ENCODE assay signal across 1 cellular context in the genomic region with DNA sequence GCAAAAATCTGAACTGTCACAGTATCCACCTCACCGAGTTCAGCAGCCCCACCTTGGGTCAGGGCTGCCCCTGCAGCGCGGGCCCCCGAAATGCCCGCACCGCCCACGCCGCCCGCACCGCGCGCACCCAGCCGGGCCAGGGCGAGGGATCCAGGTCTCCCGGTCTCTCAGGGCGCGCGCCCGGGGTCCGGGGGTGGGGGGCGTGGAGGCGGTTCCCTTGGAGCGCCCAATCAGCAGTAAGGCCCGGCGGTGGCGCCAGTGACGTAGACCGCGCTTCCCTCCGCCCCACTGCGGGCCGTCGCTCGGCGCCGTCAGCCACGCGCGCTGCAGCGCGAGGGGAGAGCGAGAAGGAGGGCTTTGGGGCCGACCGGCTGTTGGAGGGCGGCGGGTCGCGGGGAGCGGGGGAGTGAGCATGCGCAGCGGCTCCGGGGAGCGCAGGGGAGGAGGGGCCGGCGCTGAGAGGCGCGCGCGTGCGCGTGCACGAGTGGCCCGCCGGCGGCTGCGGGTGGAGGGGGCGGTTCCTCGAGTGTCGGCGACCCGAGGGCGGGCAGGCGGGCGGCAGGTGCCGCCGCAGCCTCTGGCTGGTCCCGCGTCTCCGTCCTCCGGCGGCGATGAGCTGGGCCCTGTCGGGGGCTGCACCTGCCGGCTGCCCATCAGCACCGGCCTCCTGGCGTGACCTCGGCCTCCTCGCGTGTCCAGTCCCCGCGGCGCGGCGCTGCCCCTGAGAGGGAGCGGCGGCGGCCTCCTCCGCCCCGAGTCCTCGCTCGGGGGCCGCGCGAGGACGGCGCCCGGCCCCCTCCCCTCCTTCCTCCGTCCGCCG.
TF ChIP-seq lines count a peak whose summit lies in the region.

A gene with protein sequence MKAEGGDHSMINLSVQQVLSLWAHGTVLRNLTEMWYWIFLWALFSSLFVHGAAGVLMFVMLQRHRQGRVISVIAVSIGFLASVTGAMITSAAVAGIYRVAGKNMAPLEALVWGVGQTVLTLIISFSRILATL (plus strand): TSS at position 521 of the 820 bp plus-strand sequence. CDS start 529 bp downstream, outside the sequence.

TF ChIP-seq in WTC11, 78 proteins besides CTCF, POLR2A, EP300 and RAD21 (continued from another document):
- TF ChIP-seq, protein P1, sequence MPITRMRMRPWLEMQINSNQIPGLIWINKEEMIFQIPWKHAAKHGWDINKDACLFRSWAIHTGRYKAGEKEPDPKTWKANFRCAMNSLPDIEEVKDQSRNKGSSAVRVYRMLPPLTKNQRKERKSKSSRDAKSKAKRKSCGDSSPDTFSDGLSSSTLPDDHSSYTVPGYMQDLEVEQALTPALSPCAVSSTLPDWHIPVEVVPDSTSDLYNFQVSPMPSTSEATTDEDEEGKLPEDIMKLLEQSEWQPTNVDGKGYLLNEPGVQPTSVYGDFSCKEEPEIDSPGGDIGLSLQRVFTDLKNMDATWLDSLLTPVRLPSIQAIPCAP (CRISPR knock-in tag; IDR thresholded peaks at IDR 0.05), result no peak
- TF ChIP-seq, protein P2, sequence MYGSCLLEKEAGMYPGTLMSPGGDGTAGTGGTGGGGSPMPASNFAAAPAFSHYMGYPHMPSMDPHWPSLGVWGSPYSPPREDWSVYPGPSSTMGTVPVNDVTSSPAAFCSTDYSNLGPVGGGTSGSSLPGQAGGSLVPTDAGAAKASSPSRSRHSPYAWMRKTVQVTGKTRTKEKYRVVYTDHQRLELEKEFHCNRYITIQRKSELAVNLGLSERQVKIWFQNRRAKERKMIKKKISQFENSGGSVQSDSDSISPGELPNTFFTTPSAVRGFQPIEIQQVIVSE (CRISPR knock-in tag; IDR thresholded peaks at IDR 0.05; ENCODE audit: borderline replicate concordance), result no peak
- TF ChIP-seq CREM (CRISPR knock-in tag; IDR thresholded peaks at IDR 0.05), result peak; percentile 76; the same call in 1 of the 2 replicates
- peak; percentile 52; the same call in 1 of the 2 replicates for TF ChIP-seq GABPB1 (CRISPR knock-in tag; IDR thresholded peaks at IDR 0.05)
- peak; percentile 37; the same call in 1 of the 2 replicates for TF ChIP-seq FOXK1 (CRISPR knock-in tag; IDR thresholded peaks at IDR 0.05)
- TF ChIP-seq, protein P3, sequence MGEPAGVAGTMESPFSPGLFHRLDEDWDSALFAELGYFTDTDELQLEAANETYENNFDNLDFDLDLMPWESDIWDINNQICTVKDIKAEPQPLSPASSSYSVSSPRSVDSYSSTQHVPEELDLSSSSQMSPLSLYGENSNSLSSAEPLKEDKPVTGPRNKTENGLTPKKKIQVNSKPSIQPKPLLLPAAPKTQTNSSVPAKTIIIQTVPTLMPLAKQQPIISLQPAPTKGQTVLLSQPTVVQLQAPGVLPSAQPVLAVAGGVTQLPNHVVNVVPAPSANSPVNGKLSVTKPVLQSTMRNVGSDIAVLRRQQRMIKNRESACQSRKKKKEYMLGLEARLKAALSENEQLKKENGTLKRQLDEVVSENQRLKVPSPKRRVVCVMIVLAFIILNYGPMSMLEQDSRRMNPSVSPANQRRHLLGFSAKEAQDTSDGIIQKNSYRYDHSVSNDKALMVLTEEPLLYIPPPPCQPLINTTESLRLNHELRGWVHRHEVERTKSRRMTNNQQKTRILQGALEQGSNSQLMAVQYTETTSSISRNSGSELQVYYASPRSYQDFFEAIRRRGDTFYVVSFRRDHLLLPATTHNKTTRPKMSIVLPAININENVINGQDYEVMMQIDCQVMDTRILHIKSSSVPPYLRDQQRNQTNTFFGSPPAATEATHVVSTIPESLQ (CRISPR knock-in tag; IDR thresholded peaks at IDR 0.05), result no peak
- 0 out of 2 replicates have a peak, but pooled peaks have one; percentile 34 for TF ChIP-seq ZNF219 (CRISPR knock-in tag; IDR thresholded peaks at IDR 0.05; ENCODE audit: borderline replicate concordance)
